Comparison of ENCODE assay signal across 8 cellular contexts in the genomic region with DNA sequence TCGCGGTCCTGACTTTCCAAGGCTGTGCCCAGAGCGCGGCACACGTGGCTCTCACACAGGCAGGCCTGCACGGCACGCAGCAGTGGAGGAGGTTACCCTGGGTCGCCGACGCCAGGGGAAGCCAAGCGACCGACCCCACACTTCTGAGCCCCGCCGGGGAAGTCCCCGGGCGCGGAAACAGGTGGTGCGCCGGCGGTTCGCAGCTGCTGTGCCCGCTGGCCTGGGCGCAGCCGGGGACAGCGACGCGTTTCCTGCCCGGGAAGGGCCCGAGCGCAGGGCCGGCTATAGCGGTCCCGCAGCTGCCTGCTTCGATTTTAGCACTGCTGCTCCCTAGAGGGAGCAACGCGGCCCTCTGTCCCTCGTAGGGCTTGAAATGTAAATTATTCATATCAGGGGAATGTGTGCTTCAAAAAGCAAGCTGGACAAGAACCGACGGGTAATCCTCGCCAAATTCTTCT. TPM values are rescaled to one million over a fixed set of nuclear protein-coding genes. Genes with fewer than 3 reads are reported as not detected.
DNase-seq lines count a peak whose midpoint lies in the region; ATAC-seq, FAIRE-seq and TF ChIP-seq lines count a peak whose summit lies in the region.
"Not testable (repeated sequence)": the region's sequence is repeated elsewhere in the genome, so short reads cannot be mapped to it uniquely, and the experiment has no call there.

No MANE protein-coding gene starts in this region.

- intact Hi-C loops in head of caudate nucleus (cut with DNase I); pancreas (cut with DNase I); testis (cut with DNase I; ENCODE audit: low total_unique reads): not testable (repeated sequence)

- TF ChIP-seq CTCF in GM06990 (IDR thresholded peaks at IDR 0.05; ENCODE audit: insufficient read depth, low read length, poor library complexity, severe bottlenecking): peak; percentile 6
- TF ChIP-seq CTCF in pancreas (IDR thresholded peaks at IDR 0.05); testis (IDR thresholded peaks at IDR 0.05): not testable (repeated sequence)

- H3K4me1 ChIP-seq in HAP-1: peaks cover 13% of the 10 kb centered on the region
- not testable (repeated sequence) for H3K4me1 ChIP-seq in pancreas, testis

- WGBS in pancreas, 2 donors: 0 to 1% methylated on average over 23 to 38 of the region's 40 CpGs
- WGBS in testis, 2 donors: 3 to 4% methylated on average over 12 to 15 of the region's 40 CpGs

- not testable (repeated sequence) for FAIRE-seq in pancreas (lab: Jason Lieb, UNC)

- H3K27ac ChIP-seq in pancreas (peak overlapping the region in 3 of 4 donors; percentile 35 to 73 (median 58)), testis (peak overlapping the region; percentile 34 to 50)

- H3K4me3 ChIP-seq in GM06990 (replicated peaks; ENCODE audit: low read depth, low read length): not testable (repeated sequence)
- H3K4me3 ChIP-seq in HAP-1 (peak overlapping the region; percentile 26), pancreas (peak overlapping the region in 3 of 4 donors; percentile 14 to 36 (median 29)), testis (peak overlapping the region; percentile 22 to 60)

- H3K9me3 ChIP-seq in HAP-1, pancreas, testis: not testable (repeated sequence)

- not testable (repeated sequence) for H3K36me3 ChIP-seq in GM06990 (ENCODE audit: control insufficient read depth, insufficient read depth, low read length); HAP-1 (replicated peaks); pancreas; testis (ENCODE audit: low read depth, missing control alignments)

- not testable (repeated sequence) for H3K27me3 ChIP-seq in GM06990 (replicated peaks; ENCODE audit: control insufficient read depth, insufficient read depth, low read length); HAP-1 (ENCODE audit: low read depth); pancreas; testis

- TF ChIP-seq POLR2A in testis (IDR thresholded peaks at IDR 0.05): not testable (repeated sequence)

- DNase-seq in GM06990 (ENCODE audit: extremely low read depth, insufficient read length) (peak; percentile 93), HAP-1 (ENCODE audit: low spot score in 2 of 2) (peak; percentile 26 to 73), LHCN-M2 (ENCODE audit: low read depth) (peak; percentile 80), SK-N-DZ (ENCODE audit: low spot score) (peak; percentile 64), head of caudate nucleus (peak in 41 of 42 donors; percentile 30 to 78 (median 55)), pancreas (peak; percentile 66 to 89 (median 72)), testis (peak; percentile 57)
- peak; percentile 86 for DNase-seq in activated naive CD4-positive, alpha-beta T cell treated with Interleukin-2 at 50 U/mL for 16 hours

- in situ Hi-C loops in HAP-1 (cut with MboI; ENCODE audit: low sequenced_read_pairs): not testable (repeated sequence)

- peak; percentile 94 to 97 (median 95) for ATAC-seq in pancreas

RNA-seq across cellular contexts. Expression of a gene that starts 46.6 kb away (rescaled TPM):
- total RNA-seq in LHCN-M2 (2014; rRNA removed) (2.8 and 3.8 TPM in 2 replicates), pancreas (10 to 100 TPM in 1 of 6 donors, 1 to 10 TPM in 5; 2.9 to 10.4 (median 6.3) TPM), testis (10 to 100 TPM; 20.4 to 39.5 TPM)
- polyA plus RNA-seq in LHCN-M2 (2012): 2.6 TPM
- 0.73 and 1.0 TPM in 2 replicates for polyA plus RNA-seq in SK-N-DZ (2014; cell fraction: cytosol; rRNA removed)
- 1.9 and 4.9 TPM in 2 replicates for polyA plus RNA-seq in SK-N-DZ (2014; cell fraction: nucleus; rRNA removed)
- polyA plus RNA-seq in pancreas (10 to 100 TPM in 1 of 2 donors, 1 to 10 TPM in 1; 6.8 to 12.1 TPM), testis (ENCODE audit: insufficient read depth, low read depth, low replicate concordance) (41.8 TPM)
